In the genomic region with DNA sequence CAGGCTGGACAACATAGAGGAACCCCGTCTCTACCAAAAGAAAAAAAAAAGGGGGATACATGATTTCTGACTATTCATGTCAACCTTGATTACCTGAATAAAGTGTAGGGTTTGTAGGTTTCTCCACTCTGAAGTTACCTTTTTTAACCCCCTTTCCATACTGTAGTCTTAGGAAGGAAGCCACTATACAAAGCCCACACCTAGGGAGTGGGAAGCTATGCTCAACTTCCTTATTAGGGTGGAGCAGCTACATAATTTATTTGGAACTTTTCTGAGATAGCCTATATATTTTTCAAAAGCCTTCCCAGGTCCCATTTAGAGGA, we compare ENCODE assay signal across 8 cellular contexts. TPM values are rescaled to one million over a fixed set of nuclear protein-coding genes. Genes with fewer than 3 reads are reported as not detected.
DNase-seq lines count a peak whose midpoint lies in the region; ATAC-seq and TF ChIP-seq lines count a peak whose summit lies in the region.

No MANE protein-coding gene starts in this region.

- TF ChIP-seq CTCF in kidney epithelial cell (IDR thresholded peaks at IDR 0.05; ENCODE audit: insufficient read depth, low read length, poor library complexity, severe bottlenecking) = no peak

- H3K27ac ChIP-seq in adipose tissue (ENCODE audit: low read depth, low read length) (peak overlapping the region; percentile 48), temporal lobe (ENCODE audit: low read depth, low read length) (peak overlapping the region; percentile 82)

- ATAC-seq in GM19351 (IDR thresholded peaks at IDR 0.05; ENCODE audit: unreplicated experiment) (no peak), GM21515 (IDR thresholded peaks at IDR 0.05; ENCODE audit: unreplicated experiment) (no peak)

- peak overlapping the region; percentile 99 for H3K4me3 ChIP-seq in kidney epithelial cell (ENCODE audit: low read depth, low read length)

- DNase-seq in NOMO-1 treated with DMSO at 0.1 percent for 48 hours (lab: John Stamatoyannopoulos, UW; ENCODE audit: unreplicated experiment) (peak; percentile 59), NOMO-1 treated with dmso at 0.1 percent for 144 hours (lab: John Stamatoyannopoulos, UW; ENCODE audit: unreplicated experiment) (no peak), kidney epithelial cell (ENCODE audit: low read depth) (no peak), DMS79 (lab: John Stamatoyannopoulos, UW) (no peak)

- no peaks in the 10 kb centered on the region for H3K27me3 ChIP-seq in kidney epithelial cell (ENCODE audit: control insufficient read depth, insufficient read depth, low read length)

- 0% methylated on average over 1 of the region's 1 CpG for WGBS in adipose tissue, 3 donors

- H3K36me3 ChIP-seq in kidney epithelial cell (ENCODE audit: control insufficient read depth, insufficient read depth, low read length) = no peaks in the 10 kb centered on the region

RNA-seq across cellular contexts. Expression of a gene that starts 0.6 kb away (rescaled TPM):
- polyA plus RNA-seq in adipose tissue = 100 to 1,000 TPM in 2 of 3 donors, 10 to 100 TPM in 1; 48.5 to 149 (median 132) TPM
- total RNA-seq in kidney epithelial cell (161 and 172 TPM in 2 replicates), temporal lobe (80.6 TPM)

RNA-seq across cellular contexts. Expression of a gene that starts 9.4 kb away (rescaled TPM):
- 10 to 100 TPM; 17.9 to 36.9 (median 35.2) TPM for polyA plus RNA-seq in adipose tissue
- total RNA-seq in kidney epithelial cell = 55.2 and 58.4 TPM in 2 replicates
- 27.0 TPM for total RNA-seq in temporal lobe
